Comparison of ENCODE assay signal across 26 cellular contexts in genomic region chr21:44686843-44687561, GRCh38. TPM values are rescaled to one million over a fixed set of nuclear protein-coding genes. Genes with fewer than 3 reads are reported as not detected.
DNase-seq lines count a peak whose midpoint lies in the region; TF ChIP-seq lines count a peak whose summit lies in the region.
"Had no signal": no experiment of that assay in that cellular context is flagged by ENCODE, and none has a peak within 500 bp of the region (broad histone marks: within the 10 kb centered on the region; RNA-seq: fewer than 3 reads in every experiment).

No MANE protein-coding gene starts in this region.

- H2AK5ac ChIP-seq in neuronal stem cell (ENCODE audit: low read depth, low read length) = no peak overlapping the region

- H2BK12ac ChIP-seq in neuronal stem cell (ENCODE audit: low read length) = no peak overlapping the region

- no peak overlapping the region for H3K27ac Mint-ChIP-seq in activated T-helper 2 cell treated with anti-CD3 and anti-CD28 coated beads, Interferon-gamma antibody, Interleukin-2, Interleukin-4, amounts not matched to agents 10 μg/mL and 5 μg/mL and 100 μg/mL, durations not matched to agents 14 hours and 24 hours and 36 hours
- H3K27ac Mint-ChIP-seq: activated T-helper 1 cell treated with anti-CD3 and anti-CD28 coated beads, Interleukin-12 subunit alpha, Interleukin-12 subunit beta, Interleukin-2, Interleukin-4 antibody, amounts not matched to agents 30 ng/mL and 10 ng/mL and 1 ng/mL, durations not matched to agents 14 hours and 24 hours and 36 hours; HFFc6; immature natural killer cell had no signal

- H4K8ac ChIP-seq in neuronal stem cell (ENCODE audit: low read depth, low read length) = no peak overlapping the region

- peak overlapping the region; percentile 12 for H2AFZ ChIP-seq in neuronal stem cell (ENCODE audit: low read length)

- no peak overlapping the region for H2BK120ac ChIP-seq in neuronal stem cell (ENCODE audit: low read depth, low read length)

- H3K23ac ChIP-seq in neuronal stem cell (ENCODE audit: low read depth, low read length, poor library complexity) = no peak overlapping the region

- no peaks in the 10 kb centered on the region for H3K36me3 Mint-ChIP-seq in activated T-helper 2 cell treated with anti-CD3 and anti-CD28 coated beads, Interferon-gamma antibody, Interleukin-2, Interleukin-4, amounts not matched to agents 10 μg/mL and 5 μg/mL and 100 μg/mL, durations not matched to agents 14 hours and 24 hours and 36 hours (ENCODE audit: low read depth)
- H3K36me3 Mint-ChIP-seq: immature natural killer cell had no signal

- no peak overlapping the region for H3K27ac ChIP-seq in neuronal stem cell (replicated peaks; ENCODE audit: low read length)
- H3K27ac ChIP-seq: BLaER1 treated with 17β-estradiol and CSF1 and Interleukin-3, amounts not matched to agents 10 nM and 100 nM; heart right ventricle; neutrophil had no signal

- H3K9me3 ChIP-seq in neuronal stem cell (replicated peaks in 1 of 2; ENCODE audit: control insufficient read depth in 2 of 2, insufficient read depth in 1 of 2, low read depth in 1 of 2, low read length in 2 of 2) = no peaks in the 10 kb centered on the region
- H3K9me3 ChIP-seq: mucosa of descending colon, neutrophil had no signal

- intact Hi-C loops in activated T-helper 2 cell treated with anti-CD3 and anti-CD28 coated beads, Interferon-gamma antibody, Interleukin-2, Interleukin-4, amounts not matched to agents 10 μg/mL and 5 μg/mL and 100 μg/mL, durations not matched to agents 14 hours and 24 hours and 36 hours (cut with micrococcal nuclease) = no loop called here

- no peak overlapping the region for H3K9ac ChIP-seq in neuronal stem cell (ENCODE audit: low read depth, low read length, poor library complexity)
- H3K9ac ChIP-seq: BLaER1 treated with 17β-estradiol and CSF1 and Interleukin-3, amounts not matched to agents 10 nM and 100 nM had no signal

- H3K27me3 Mint-ChIP-seq in activated T-helper 2 cell treated with anti-CD3 and anti-CD28 coated beads, Interferon-gamma antibody, Interleukin-2, Interleukin-4, amounts not matched to agents 10 μg/mL and 5 μg/mL and 100 μg/mL, durations not matched to agents 14 hours and 24 hours and 36 hours (ENCODE audit: low read depth) = peaks cover 15% of the 10 kb centered on the region

- H3K4ac ChIP-seq in neuronal stem cell (ENCODE audit: low read length) = no peak overlapping the region

- no peak for TF ChIP-seq CTCF in GM13977 (IDR thresholded peaks at IDR 0.05; ENCODE audit: extremely low read depth, insufficient read depth, missing control alignments)

- no peak overlapping the region for H3K4me2 ChIP-seq in neuronal stem cell (ENCODE audit: insufficient read depth, low read length, poor library complexity, severe bottlenecking)

- no peak overlapping the region for H4K91ac ChIP-seq in neuronal stem cell (ENCODE audit: low read depth, low read length, poor library complexity)

- H3K4me3 ChIP-seq in neuronal stem cell (ENCODE audit: low read length in 2 of 2) = no peak overlapping the region
- H3K4me3 ChIP-seq: BLaER1 treated with 17β-estradiol and CSF1 and Interleukin-3, amounts not matched to agents 10 nM and 100 nM; heart right ventricle; mucosa of descending colon had no signal

- no CpG with 5 or more reads among the region's 25 CpGs for WGBS in neuronal stem cell (ENCODE audit: extremely low coverage in 2 of 2, insufficient read length in 2 of 2, insufficient replicate concordance in 1 of 2), 2 donors

- H3K18ac ChIP-seq in neuronal stem cell (ENCODE audit: low read length) = peak overlapping the region; percentile 20

- no peak overlapping the region for H2BK5ac ChIP-seq in neuronal stem cell (ENCODE audit: low read length)

- peaks cover 0 to 9% (median 0%) of the 10 kb centered on the region in 3 experiments for H3K27me3 ChIP-seq in neuronal stem cell (ENCODE audit: control insufficient read depth in 3 of 3, insufficient read depth in 3 of 3, low read depth in 1 of 3, low read length in 3 of 3)
- H3K27me3 ChIP-seq: BLaER1 treated with 17β-estradiol and CSF1 and Interleukin-3, amounts not matched to agents 10 nM and 100 nM had no signal

- no peak overlapping the region for H3K14ac ChIP-seq in neuronal stem cell (ENCODE audit: low read length)

- no peaks in the 10 kb centered on the region for H3K9me3 Mint-ChIP-seq in activated T-helper 2 cell treated with anti-CD3 and anti-CD28 coated beads, Interferon-gamma antibody, Interleukin-2, Interleukin-4, amounts not matched to agents 10 μg/mL and 5 μg/mL and 100 μg/mL, durations not matched to agents 14 hours and 24 hours and 36 hours
- H3K9me3 Mint-ChIP-seq: activated T-helper 1 cell treated with anti-CD3 and anti-CD28 coated beads, Interleukin-12 subunit alpha, Interleukin-12 subunit beta, Interleukin-2, Interleukin-4 antibody, amounts not matched to agents 30 ng/mL and 10 ng/mL and 1 ng/mL, durations not matched to agents 14 hours and 24 hours and 36 hours; HFFc6 had no signal

- no peak overlapping the region for H2BK15ac ChIP-seq in neuronal stem cell (ENCODE audit: low read length)

- DNase-seq in NCI-H2171 treated with DMSO at 0.1 percent for 48 hours (lab: John Stamatoyannopoulos, UW) (peak; percentile 74), NCI-H2171 (lab: John Stamatoyannopoulos, UW) (no peak), ELF-1 (ENCODE audit: low read depth, low spot score) (peak; percentile 29), neuronal stem cell (ENCODE audit: low spot score) (no peak), NCI-H1436 treated with DMSO at 0.1 percent for 48 hours (lab: John Stamatoyannopoulos, UW) (no peak), GM13977 (ENCODE audit: low spot score) (no peak), amygdala (lab: John Stamatoyannopoulos, UW) (no peak)
- peak; percentile 3 for DNase-seq in activated T-helper 2 cell treated with anti-CD3 and anti-CD28 coated beads, Interferon-gamma antibody, Interleukin-2, Interleukin-4, amounts not matched to agents 10 μg/mL and 5 μg/mL and 100 μg/mL, durations not matched to agents 14 hours and 24 hours and 36 hours (ENCODE audit: low spot score)
- DNase-seq: activated CD4-positive, CD25-positive, alpha-beta regulatory T cell treated with anti-CD3 and anti-CD28 coated beads, Interleukin-2, amount 50 U/mL, for 72 hours; Calu3; cortex of kidney; heart right ventricle; HFFc6; immature natural killer cell; left ventricle myocardium superior; mucosa of descending colon; NCI-H1694; RPMI8226; T1000 had no signal

- no peaks in the 10 kb centered on the region for H3K79me1 ChIP-seq in neuronal stem cell (ENCODE audit: low read depth, low read length)

- peaks cover 5 to 13% of the 10 kb centered on the region in 2 donors for H3K4me1 ChIP-seq in neuronal stem cell (ENCODE audit: control insufficient read depth in 2 of 2, insufficient read depth in 1 of 2, low read depth in 1 of 2, low read length in 2 of 2)
- H3K4me1 ChIP-seq: heart right ventricle had no signal

- no peak overlapping the region for H3K4me3 Mint-ChIP-seq in activated T-helper 2 cell treated with anti-CD3 and anti-CD28 coated beads, Interferon-gamma antibody, Interleukin-2, Interleukin-4, amounts not matched to agents 10 μg/mL and 5 μg/mL and 100 μg/mL, durations not matched to agents 14 hours and 24 hours and 36 hours (ENCODE audit: low read depth)
- H3K4me3 Mint-ChIP-seq: HFFc6, immature natural killer cell had no signal

- peaks cover 6% of the 10 kb centered on the region for H3K4me1 Mint-ChIP-seq in activated T-helper 2 cell treated with anti-CD3 and anti-CD28 coated beads, Interferon-gamma antibody, Interleukin-2, Interleukin-4, amounts not matched to agents 10 μg/mL and 5 μg/mL and 100 μg/mL, durations not matched to agents 14 hours and 24 hours and 36 hours (ENCODE audit: low read depth)

- in situ Hi-C loops in GM13977 (cut with MboI; ENCODE audit: low pct_unique_long_range_greater_than_20kb, low sequenced_read_pairs, unreplicated experiment) = no loop called here

- H3K36me3 ChIP-seq in neuronal stem cell (replicated peaks in 1 of 2; ENCODE audit: control insufficient read depth in 2 of 2, insufficient read depth in 2 of 2, low read length in 2 of 2) = no peaks in the 10 kb centered on the region
- H3K36me3 ChIP-seq: BLaER1 treated with 17β-estradiol and CSF1 and Interleukin-3, amounts not matched to agents 10 nM and 100 nM; heart right ventricle; neutrophil had no signal

RNA-seq across cellular contexts. Expression of gene KRTAP12-1, which starts 5.0 kb away (rescaled TPM):
- total RNA-seq in activated T-helper 2 cell treated with anti-CD3 and anti-CD28 coated beads, Interferon-gamma antibody, Interleukin-2, Interleukin-4, amounts not matched to agents 10 μg/mL and 5 μg/mL and 100 μg/mL, durations not matched to agents 14 hours and 24 hours and 36 hours = not detected in 2 replicates
- polyA plus RNA-seq in neuronal stem cell (2013, experiment 1 of 2) = not detected
- polyA plus RNA-seq in neuronal stem cell (2013, experiment 2 of 2) = not detected
- total RNA-seq: activated CD8-positive, alpha-beta memory T cell treated with anti-CD3 and anti-CD28 coated beads for 36 hours; activated T-helper 1 cell treated with anti-CD3 and anti-CD28 coated beads, Interleukin-12 subunit alpha, Interleukin-12 subunit beta, Interleukin-2, Interleukin-4 antibody, amounts not matched to agents 30 ng/mL and 10 ng/mL and 1 ng/mL, durations not matched to agents 14 hours and 24 hours and 36 hours; Calu3; heart right ventricle; HFFc6; left ventricle myocardium superior; M059J; mucosa of descending colon; temporal lobe had no signal
- polyA plus RNA-seq: adipose tissue, heart right ventricle, immature natural killer cell had no signal

RNA-seq across cellular contexts. Expression of gene KRTAP10-12, which starts 10.0 kb away (rescaled TPM):
- total RNA-seq in activated T-helper 2 cell treated with anti-CD3 and anti-CD28 coated beads, Interferon-gamma antibody, Interleukin-2, Interleukin-4, amounts not matched to agents 10 μg/mL and 5 μg/mL and 100 μg/mL, durations not matched to agents 14 hours and 24 hours and 36 hours = not detected in 2 replicates
- not detected for polyA plus RNA-seq in neuronal stem cell (2013, experiment 1 of 2)
- not detected for polyA plus RNA-seq in neuronal stem cell (2013, experiment 2 of 2)
- total RNA-seq: activated CD8-positive, alpha-beta memory T cell treated with anti-CD3 and anti-CD28 coated beads for 36 hours; activated T-helper 1 cell treated with anti-CD3 and anti-CD28 coated beads, Interleukin-12 subunit alpha, Interleukin-12 subunit beta, Interleukin-2, Interleukin-4 antibody, amounts not matched to agents 30 ng/mL and 10 ng/mL and 1 ng/mL, durations not matched to agents 14 hours and 24 hours and 36 hours; Calu3; heart right ventricle; HFFc6; left ventricle myocardium superior; M059J; mucosa of descending colon; temporal lobe had no signal
- polyA plus RNA-seq: adipose tissue, heart right ventricle, immature natural killer cell had no signal

RNA-seq across cellular contexts. Expression of gene KRTAP12-2, which starts 20.3 kb away (rescaled TPM):
- not detected in 2 replicates for total RNA-seq in activated T-helper 2 cell treated with anti-CD3 and anti-CD28 coated beads, Interferon-gamma antibody, Interleukin-2, Interleukin-4, amounts not matched to agents 10 μg/mL and 5 μg/mL and 100 μg/mL, durations not matched to agents 14 hours and 24 hours and 36 hours
- polyA plus RNA-seq in neuronal stem cell (2013, experiment 1 of 2) = not detected
- not detected for polyA plus RNA-seq in neuronal stem cell (2013, experiment 2 of 2)
- total RNA-seq: activated CD8-positive, alpha-beta memory T cell treated with anti-CD3 and anti-CD28 coated beads for 36 hours; activated T-helper 1 cell treated with anti-CD3 and anti-CD28 coated beads, Interleukin-12 subunit alpha, Interleukin-12 subunit beta, Interleukin-2, Interleukin-4 antibody, amounts not matched to agents 30 ng/mL and 10 ng/mL and 1 ng/mL, durations not matched to agents 14 hours and 24 hours and 36 hours; Calu3; heart right ventricle; HFFc6; left ventricle myocardium superior; M059J; mucosa of descending colon; temporal lobe had no signal
- polyA plus RNA-seq: heart right ventricle, immature natural killer cell had no signal

RNA-seq across cellular contexts. Expression of gene TSPEAR, which starts 24.4 kb away (rescaled TPM):
- not detected in 2 replicates for total RNA-seq in activated T-helper 2 cell treated with anti-CD3 and anti-CD28 coated beads, Interferon-gamma antibody, Interleukin-2, Interleukin-4, amounts not matched to agents 10 μg/mL and 5 μg/mL and 100 μg/mL, durations not matched to agents 14 hours and 24 hours and 36 hours
- polyA plus RNA-seq in neuronal stem cell (2013, experiment 1 of 2) = 0.04 TPM
- 0.04 TPM for polyA plus RNA-seq in neuronal stem cell (2013, experiment 2 of 2)
- total RNA-seq: activated CD8-positive, alpha-beta memory T cell treated with anti-CD3 and anti-CD28 coated beads for 36 hours; activated T-helper 1 cell treated with anti-CD3 and anti-CD28 coated beads, Interleukin-12 subunit alpha, Interleukin-12 subunit beta, Interleukin-2, Interleukin-4 antibody, amounts not matched to agents 30 ng/mL and 10 ng/mL and 1 ng/mL, durations not matched to agents 14 hours and 24 hours and 36 hours; Calu3; HFFc6; M059J; temporal lobe had no signal
- polyA plus RNA-seq: immature natural killer cell had no signal

RNA-seq across cellular contexts. Expression of gene KRTAP12-3, which starts 29.3 kb away (rescaled TPM):
- total RNA-seq in activated T-helper 2 cell treated with anti-CD3 and anti-CD28 coated beads, Interferon-gamma antibody, Interleukin-2, Interleukin-4, amounts not matched to agents 10 μg/mL and 5 μg/mL and 100 μg/mL, durations not matched to agents 14 hours and 24 hours and 36 hours = not detected in 2 replicates
- polyA plus RNA-seq in neuronal stem cell (2013, experiment 1 of 2) = not detected
- not detected for polyA plus RNA-seq in neuronal stem cell (2013, experiment 2 of 2)
- total RNA-seq: activated CD8-positive, alpha-beta memory T cell treated with anti-CD3 and anti-CD28 coated beads for 36 hours; activated T-helper 1 cell treated with anti-CD3 and anti-CD28 coated beads, Interleukin-12 subunit alpha, Interleukin-12 subunit beta, Interleukin-2, Interleukin-4 antibody, amounts not matched to agents 30 ng/mL and 10 ng/mL and 1 ng/mL, durations not matched to agents 14 hours and 24 hours and 36 hours; Calu3; heart right ventricle; HFFc6; left ventricle myocardium superior; M059J; mucosa of descending colon; temporal lobe had no signal
- polyA plus RNA-seq: adipose tissue, heart right ventricle had no signal

Comparison
In these comparisons a context has a peak if more than half of its experiments do, and no peak if none do; other contexts are left out.
1. DNase-seq: peak in NCI-H2171 treated with DMSO at 0.1 percent for 48 hours (single experiment), ELF-1 (single experiment) and activated T-helper 2 cell treated with anti-CD3 and anti-CD28 coated beads, Interferon-gamma antibody, Interleukin-2, Interleukin-4, amounts not matched to agents 10 μg/mL and 5 μg/mL and 100 μg/mL, durations not matched to agents 14 hours and 24 hours and 36 hours (single experiment); none in NCI-H2171 (single experiment), neuronal stem cell (single experiment), NCI-H1436 treated with DMSO at 0.1 percent for 48 hours (single experiment), GM13977 (single experiment) and amygdala (0 of 56).